ENCODE assay signal across 8 cellular contexts in the genomic region with DNA sequence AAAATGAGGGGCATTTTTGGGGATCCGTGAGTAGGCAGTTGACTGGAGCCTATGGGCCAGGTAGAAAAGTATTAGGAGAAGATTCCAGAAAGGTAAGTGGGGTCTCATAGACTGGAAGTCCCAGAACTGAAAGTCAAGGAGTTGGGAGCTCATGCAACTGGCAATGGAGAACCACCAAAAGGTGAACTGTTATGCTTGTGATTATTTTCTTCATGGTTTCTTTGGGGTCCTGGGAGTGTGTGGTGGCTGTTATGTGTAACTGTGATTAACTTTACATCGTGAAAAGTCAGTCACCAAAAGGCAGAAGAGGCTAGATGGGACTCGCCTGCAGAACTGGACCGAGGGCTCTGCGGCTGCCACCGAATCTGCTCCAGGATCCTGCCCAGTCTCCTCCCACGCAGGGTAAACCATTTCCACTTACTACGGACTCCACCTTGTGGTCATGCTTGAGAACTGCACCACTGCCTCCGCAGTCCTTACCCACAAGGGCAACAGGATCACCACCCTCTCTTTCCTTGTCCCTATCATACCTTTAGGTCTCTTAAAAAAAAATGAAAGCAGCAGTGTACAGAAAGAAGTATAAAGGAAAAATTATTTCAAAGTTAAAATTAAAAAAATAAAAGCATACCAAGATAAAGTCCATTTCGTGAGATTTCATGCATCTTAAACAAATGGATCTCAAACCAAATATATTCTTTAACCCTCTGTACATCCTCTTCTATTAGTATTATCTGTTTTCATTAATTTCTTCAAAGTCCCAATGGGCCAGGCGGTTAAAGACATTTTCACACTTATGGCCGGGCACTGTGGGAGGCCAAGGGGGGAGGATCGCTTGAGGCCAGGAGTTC. TPM values are rescaled to one million over a fixed set of nuclear protein-coding genes. Genes with fewer than 3 reads are reported as not detected.
A peak's percentile ranks its signal among the peaks of the same experiment; 100 is the strongest.
DNase-seq lines count a peak whose midpoint lies in the region; ATAC-seq and TF ChIP-seq lines count a peak whose summit lies in the region.

No MANE protein-coding gene starts in this region.

- no peak overlapping the region for H2BK20ac ChIP-seq in H9 (ENCODE audit: low read depth, low read length, poor library complexity, severe bottlenecking)

- H3K9me3 Mint-ChIP-seq in H9: peaks cover 3 to 5% of the 10 kb centered on the region in 2 experiments; a peak in 2 of 5 replicates

- H3K4me1 Mint-ChIP-seq in H9: peaks cover 22 to 30% of the 10 kb centered on the region in 2 experiments

- no peaks in the 10 kb centered on the region for H3K79me2 ChIP-seq in H9 (ENCODE audit: insufficient read depth, low read length)

- no peak overlapping the region; a peak in 1 of 5 replicates for H3K4me3 Mint-ChIP-seq in H9

- H3K27ac ChIP-seq in H9 (ENCODE audit: insufficient read length, low read depth, low read length): no peak overlapping the region
- no peak overlapping the region for H3K27ac ChIP-seq in heart right ventricle

- WGBS in H9 (ENCODE audit: extremely low coverage, insufficient read length, low lambda C conversion rate): no CpG with 5 or more reads among the region's 13 CpGs
- WGBS in heart right ventricle, 2 donors: 29 to 34% methylated on average over 13 of the region's 13 CpGs

- H3K4me1 ChIP-seq in H9 (ENCODE audit: insufficient read depth, low read length): peaks cover 2% of the 10 kb centered on the region; the same call in 1 of the 2 replicates
- peaks cover 8% of the 10 kb centered on the region for H3K4me1 ChIP-seq in adipocyte (ENCODE audit: control insufficient read depth, insufficient read depth, low read length)
- H3K4me1 ChIP-seq in heart right ventricle: peaks cover 0 to 26% (median 15%) of the 10 kb centered on the region in 9 donors

- no peaks in the 10 kb centered on the region for H3K23me2 ChIP-seq in H9 (ENCODE audit: insufficient read length, low read depth, low read length, poor library complexity, severe bottlenecking)

- H3K9ac ChIP-seq in H9 (ENCODE audit: extremely low read depth, insufficient read length, low read length) (no peak overlapping the region), adipocyte (ENCODE audit: low read length) (peak overlapping the region; percentile 37)

- no peaks in the 10 kb centered on the region for H3K27me3 ChIP-seq in H9 (ENCODE audit: insufficient read depth, low read length)
- H3K27me3 ChIP-seq in adipocyte (replicated peaks; ENCODE audit: control insufficient read depth, insufficient read depth, low read length): no peaks in the 10 kb centered on the region
- no peaks in the 10 kb centered on the region for H3K27me3 ChIP-seq in heart right ventricle

- no peak overlapping the region for H3K18ac ChIP-seq in H9 (ENCODE audit: insufficient read length, low read depth, low read length)

- intact Hi-C loops in heart right ventricle (cut with DNase I): loop anchor here in 9 of 10 donors (1.0 to 5.0 kb wide), 5 partner anchors 52 to 124 kb away; a partner anchor contains a TSS

- H2BK15ac ChIP-seq in H9 (ENCODE audit: low read depth, low read length): no peak overlapping the region

- no peak overlapping the region for H3K23ac ChIP-seq in H9 (ENCODE audit: insufficient read length, low read depth, low read length)

- H3T11ph ChIP-seq in H9 (ENCODE audit: low read length): no peak overlapping the region

- no peak overlapping the region for H4K5ac ChIP-seq in H9 (ENCODE audit: insufficient read length, low read depth, low read length)

- peak; percentile 94 to 97 (median 95) for ATAC-seq in heart right ventricle

- H2AFZ ChIP-seq in H9 (ENCODE audit: low read length): no peak overlapping the region

- DNase-seq in EL (peak; percentile 79), H9 (peak; percentile 74), NCI-H1417 (lab: John Stamatoyannopoulos, UW) (peak; percentile 71 to 94 (median 88)), T follicular helper cell (ENCODE audit: low read depth) (peak; percentile 62), adipocyte (ENCODE audit: low read depth) (peak; percentile 95), heart right ventricle (peak; percentile 79 to 90), retinal pigment epithelial cell (ENCODE audit: low read depth) (no peak), mesenteric fat pad (ENCODE audit: low spot score) (no peak)

- H3K27me3 Mint-ChIP-seq in H9 (ENCODE audit: low read depth): peaks cover 3% of the 10 kb centered on the region

- no peak overlapping the region for H3K14ac ChIP-seq in H9 (ENCODE audit: insufficient read depth, low read length)

- H2BK5ac ChIP-seq in H9 (ENCODE audit: insufficient read length, low read length): no peak overlapping the region

- H3K27ac Mint-ChIP-seq in H9: peak overlapping the region in 1 of 3 experiments; percentile 41; a peak in 1 of 7 replicates

- no peak overlapping the region for H2AK5ac ChIP-seq in H9 (ENCODE audit: insufficient read length, low read length)

- H4K8ac ChIP-seq in H9 (replicated peaks; ENCODE audit: insufficient read length, low read depth, low read length): no peak overlapping the region

- no peak overlapping the region for H2BK12ac ChIP-seq in H9 (ENCODE audit: insufficient read length, low read depth, low read length)

- H3K36me3 Mint-ChIP-seq in H9 (ENCODE audit: insufficient read depth in 1 of 3, low read depth in 3 of 3): peaks cover 26 to 48% (median 32%) of the 10 kb centered on the region in 3 experiments

- H2BK120ac ChIP-seq in H9 (ENCODE audit: low read depth, low read length, poor library complexity, severe bottlenecking): no peak overlapping the region

- H3K9me3 ChIP-seq in H9 (ENCODE audit: control insufficient read depth, low read depth, low read length) (no peaks in the 10 kb centered on the region), adipocyte (ENCODE audit: control insufficient read depth, low read length) (peaks cover 11% of the 10 kb centered on the region), heart right ventricle (peaks cover 0 to 19% (median 0%) of the 10 kb centered on the region in 11 donors)

- peak overlapping the region; percentile 62 for H3K4me3 ChIP-seq in adipocyte (ENCODE audit: low read length)
- H3K4me3 ChIP-seq in heart right ventricle: peak overlapping the region in 4 of 10 donors; percentile 11 to 28 (median 18)
- H3K4me3 ChIP-seq in retinal pigment epithelial cell (ENCODE audit: low read length): no peak overlapping the region

- no peaks in the 10 kb centered on the region for H3K79me1 ChIP-seq in H9 (ENCODE audit: insufficient read depth, low read depth, low read length, poor library complexity, severe bottlenecking)

- H3K4me2 ChIP-seq in H9 (ENCODE audit: insufficient read depth, insufficient read length, low read length): no peak overlapping the region

- no peaks in the 10 kb centered on the region for H4K20me1 ChIP-seq in H9 (ENCODE audit: control insufficient read depth, insufficient read depth, insufficient read length)

- TF ChIP-seq CTCF in H9 (conservative IDR thresholded peaks at IDR 0.05) (peak; percentile 90), heart right ventricle (IDR thresholded peaks at IDR 0.05) (peak; percentile 84 to 99 (median 96)), retinal pigment epithelial cell (conservative IDR thresholded peaks at IDR 0.05; ENCODE audit: low read depth, low read length) (peak; percentile 98)

- no peak overlapping the region for H3K56ac ChIP-seq in H9 (ENCODE audit: insufficient read length, low read depth, low read length)

- H3K4ac ChIP-seq in H9 (ENCODE audit: low read depth, low read length): no peak overlapping the region

- no peak overlapping the region for H4K91ac ChIP-seq in H9 (ENCODE audit: insufficient read length, low read depth, low read length)

- no peaks in the 10 kb centered on the region for H3K36me3 ChIP-seq in adipocyte (ENCODE audit: control insufficient read depth, insufficient read depth, low read length, severe bottlenecking)
- H3K36me3 ChIP-seq in heart right ventricle: peaks cover 0 to 5% (median 0%) of the 10 kb centered on the region in 9 donors

RNA-seq across cellular contexts. Expression of a gene that starts 15.6 kb away (rescaled TPM):
- total RNA-seq in H9 (2021) (18.5 and 20.2 TPM in 2 replicates), heart right ventricle (10 to 100 TPM; 12.5 to 28.4 (median 23.1) TPM), mesenteric fat pad (21.9 TPM)
- 10 to 100 TPM in 1 of 2 donors, 1 to 10 TPM in 1; 4.3 to 10.0 TPM for polyA plus RNA-seq in heart right ventricle

RNA-seq across cellular contexts. Expression of a gene that starts 51.4 kb away (rescaled TPM):
- total RNA-seq in H9 (2021): 1.1 and 1.9 TPM in 2 replicates
- total RNA-seq in heart right ventricle: 10 to 100 TPM in 6 of 10 donors, 1 to 10 TPM in 4; 3.5 to 18.7 (median 11.3) TPM
- polyA plus RNA-seq in heart right ventricle: 10 to 100 TPM in 1 of 2 donors, 1 to 10 TPM in 1; 2.1 to 14.2 TPM
- 6.8 TPM for total RNA-seq in mesenteric fat pad

Comparison
In these comparisons a context has a peak if more than half of its experiments do, and no peak if none do; other contexts are left out.
1. DNase-seq: peak in EL (single experiment), H9 (single experiment), NCI-H1417 (3 of 3), T follicular helper cell (single experiment), adipocyte (single experiment) and heart right ventricle (2 of 2); none in retinal pigment epithelial cell (single experiment) and mesenteric fat pad (single experiment).
2. Peak in every context shown above with its lines, with median percentiles within 50 percentile points of each other: CTCF ChIP-seq.